Comparison of ENCODE assay signal across 18 cellular contexts in the genomic region with DNA sequence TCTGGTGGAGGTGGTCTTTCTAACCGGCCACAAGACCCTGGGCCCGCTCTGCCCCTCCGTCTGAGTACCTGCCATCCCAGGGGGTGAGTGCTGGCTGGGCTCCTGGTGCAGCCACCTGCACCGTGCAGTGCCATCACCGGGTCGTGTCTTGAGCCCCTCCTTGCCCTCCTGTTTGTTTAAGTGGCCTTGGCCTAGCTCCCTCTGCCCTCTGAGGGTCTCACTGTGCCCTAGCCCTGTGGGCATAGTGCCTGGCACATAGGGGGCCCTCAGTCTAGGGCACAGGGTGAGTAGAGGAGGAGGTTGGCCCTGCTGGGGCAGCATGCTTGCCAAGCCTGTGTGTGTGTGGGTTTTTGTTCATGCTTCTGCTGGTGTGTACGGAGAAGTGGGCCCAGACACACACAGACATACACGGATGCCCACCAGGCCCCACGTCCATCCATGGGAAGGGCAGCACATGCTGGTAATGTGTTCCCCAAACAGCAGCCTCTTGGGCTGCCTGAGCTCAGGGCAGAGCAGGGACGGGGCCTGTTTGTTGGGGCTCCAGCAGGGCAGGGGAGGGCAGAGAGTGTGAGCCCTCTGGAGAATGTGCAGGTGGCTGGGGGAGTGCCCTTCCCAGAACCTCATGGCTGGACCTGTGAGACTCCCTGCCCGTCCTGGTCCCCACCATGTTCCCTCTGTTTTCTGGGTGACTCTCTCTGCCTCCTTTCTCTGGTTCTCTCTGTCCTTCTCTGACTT.
A peak's percentile ranks its signal among the peaks of the same experiment; 100 is the strongest.
DNase-seq lines count a peak whose midpoint lies in the region; ATAC-seq and TF ChIP-seq lines count a peak whose summit lies in the region.
"Had no signal": no experiment of that assay in that cellular context is flagged by ENCODE, and none has a peak within 500 bp of the region (broad histone marks: within the 10 kb centered on the region; RNA-seq: fewer than 3 reads in every experiment).

No MANE protein-coding gene starts in this region.

- peaks cover 10% of the 10 kb centered on the region; the same call in 1 of the 2 replicates for H3K4me1 ChIP-seq in H9 (ENCODE audit: insufficient read depth, low read length)
- H3K4me1 ChIP-seq in spleen: peaks cover 0 to 9% (median 0%) of the 10 kb centered on the region in 6 donors

- CTCF ChIA-PET in WTC11 (lab: Charles Lee): interaction anchor here (1.3 kb wide), 1 partner anchor 54 kb away, joined by 5 read pairs; no protein-coding TSS in a partner anchor

- H3K4me3 ChIP-seq in spleen: no peak overlapping the region
- H3K4me3 ChIP-seq: GM23338 had no signal

- H3K27me3 Mint-ChIP-seq in H9 (ENCODE audit: low read depth): no peaks in the 10 kb centered on the region; the same call in 1 of the 2 replicates
- H3K27me3 Mint-ChIP-seq in WTC11 (ENCODE audit: low read depth): no peaks in the 10 kb centered on the region
- H3K27me3 Mint-ChIP-seq in mesothelial cell of epicardium (ENCODE audit: low read depth): no peaks in the 10 kb centered on the region
- no peaks in the 10 kb centered on the region for H3K27me3 Mint-ChIP-seq in activated CD4-positive, alpha-beta T cell treated with anti-CD3 and anti-CD28 coated beads, Interleukin-2, amount 10 ng/mL, durations not matched to agents 24 days and 14 days
- no peaks in the 10 kb centered on the region for H3K27me3 Mint-ChIP-seq in activated T-cell treated with anti-CD3 and anti-CD28 coated beads, Interleukin-2, amount 50 U/mL, for 24 hours

- H3K9me3 Mint-ChIP-seq in H9: no peaks in the 10 kb centered on the region
- H3K9me3 Mint-ChIP-seq in WTC11: no peaks in the 10 kb centered on the region
- H3K9me3 Mint-ChIP-seq in mesothelial cell of epicardium: no peaks in the 10 kb centered on the region
- H3K9me3 Mint-ChIP-seq in activated CD4-positive, alpha-beta T cell treated with anti-CD3 and anti-CD28 coated beads, Interleukin-2, amount 10 ng/mL, durations not matched to agents 24 days and 14 days: no peaks in the 10 kb centered on the region
- no peaks in the 10 kb centered on the region for H3K9me3 Mint-ChIP-seq in activated T-cell treated with anti-CD3 and anti-CD28 coated beads, Interleukin-2, amount 50 U/mL, for 24 hours
- H3K9me3 Mint-ChIP-seq: GM23338 had no signal

- no peak overlapping the region for H2BK20ac ChIP-seq in H9 (ENCODE audit: low read depth, low read length, poor library complexity, severe bottlenecking)

- H4K20me1 ChIP-seq in H9 (ENCODE audit: control insufficient read depth, insufficient read depth, insufficient read length): no peaks in the 10 kb centered on the region

- H4K8ac ChIP-seq in H9 (replicated peaks; ENCODE audit: insufficient read length, low read depth, low read length): no peak overlapping the region

- H3K9me3 ChIP-seq in H9 (ENCODE audit: control insufficient read depth, low read depth, low read length) (no peaks in the 10 kb centered on the region), spleen (no peaks in the 10 kb centered on the region)

- no peak overlapping the region for H3K4me2 ChIP-seq in H9 (ENCODE audit: insufficient read depth, insufficient read length, low read length)
- H3K4me2 ChIP-seq: GM23338 had no signal

- ATAC-seq in WTC11: no peak
- ATAC-seq: GM23338 had no signal

- H2BK120ac ChIP-seq in H9 (ENCODE audit: low read depth, low read length, poor library complexity, severe bottlenecking): no peak overlapping the region

- H3K18ac ChIP-seq in H9 (ENCODE audit: insufficient read length, low read depth, low read length): no peak overlapping the region

- no peak overlapping the region for H4K5ac ChIP-seq in H9 (ENCODE audit: insufficient read length, low read depth, low read length)

- POLR2A ChIA-PET in WTC11 (lab: Charles Lee): interaction anchor here (0.5 kb wide), 1 partner anchor 443 kb away, joined by 4 read pairs; no protein-coding TSS in a partner anchor

- H3K23me2 ChIP-seq in H9 (ENCODE audit: insufficient read length, low read depth, low read length, poor library complexity, severe bottlenecking): no peaks in the 10 kb centered on the region

- no CpG with 5 or more reads among the region's 11 CpGs for WGBS in H9 (ENCODE audit: extremely low coverage, insufficient read length, low lambda C conversion rate)
- 81 to 93% (median 83%) methylated on average over 8 to 11 of the region's 11 CpGs for WGBS in spleen, 5 donors

- no peak overlapping the region for H2BK5ac ChIP-seq in H9 (ENCODE audit: insufficient read length, low read length)

- peak overlapping the region in 2 of 3 experiments; percentile 24 to 26; a peak in 3 of 7 replicates for H3K27ac Mint-ChIP-seq in H9
- peak overlapping the region; percentile 20; the same call in 1 of the 2 replicates for H3K27ac Mint-ChIP-seq in WTC11
- peak overlapping the region; percentile 7 for H3K27ac Mint-ChIP-seq in mesothelial cell of epicardium
- H3K27ac Mint-ChIP-seq in activated CD4-positive, alpha-beta T cell treated with anti-CD3 and anti-CD28 coated beads, Interleukin-2, amount 10 ng/mL, durations not matched to agents 24 days and 14 days: no peak overlapping the region
- H3K27ac Mint-ChIP-seq in activated T-cell treated with anti-CD3 and anti-CD28 coated beads, Interleukin-2, amount 50 U/mL, for 24 hours: no peak overlapping the region
- H3K27ac Mint-ChIP-seq: GM23338 had no signal

- no peak overlapping the region for H2AFZ ChIP-seq in H9 (ENCODE audit: low read length)
- H2AFZ ChIP-seq: GM23338 had no signal

- no peak for TF ChIP-seq CTCF in H9 (conservative IDR thresholded peaks at IDR 0.05)
- TF ChIP-seq CTCF in WTC11 (IDR thresholded peaks at IDR 0.05): no peak
- no peak for TF ChIP-seq CTCF in mesothelial cell of epicardium (IDR thresholded peaks at IDR 0.05; ENCODE audit: unreplicated experiment)
- no peak for TF ChIP-seq CTCF in spleen (IDR thresholded peaks at IDR 0.05 in 8 of 11, conservative IDR thresholded peaks at IDR 0.05 in 3 of 11)

- H3K56ac ChIP-seq in H9 (ENCODE audit: insufficient read length, low read depth, low read length): no peak overlapping the region

- peaks cover 2 to 13% (median 5%) of the 10 kb centered on the region in 3 experiments; a peak in 6 of 7 replicates for H3K36me3 Mint-ChIP-seq in H9 (ENCODE audit: insufficient read depth in 1 of 3, low read depth in 3 of 3)
- peaks cover 2% of the 10 kb centered on the region; the same call in 1 of the 2 replicates for H3K36me3 Mint-ChIP-seq in WTC11
- peaks cover 2% of the 10 kb centered on the region for H3K36me3 Mint-ChIP-seq in mesothelial cell of epicardium
- H3K36me3 Mint-ChIP-seq in activated CD4-positive, alpha-beta T cell treated with anti-CD3 and anti-CD28 coated beads, Interleukin-2, amount 10 ng/mL, durations not matched to agents 24 days and 14 days (ENCODE audit: low read depth): no peaks in the 10 kb centered on the region
- H3K36me3 Mint-ChIP-seq in activated T-cell treated with anti-CD3 and anti-CD28 coated beads, Interleukin-2, amount 50 U/mL, for 24 hours (ENCODE audit: low read depth): no peaks in the 10 kb centered on the region

- H3K4me3 Mint-ChIP-seq in H9 (no peak overlapping the region), WTC11 (no peak overlapping the region), mesothelial cell of epicardium (no peak overlapping the region)
- no peak overlapping the region for H3K4me3 Mint-ChIP-seq in activated CD4-positive, alpha-beta T cell treated with anti-CD3 and anti-CD28 coated beads, Interleukin-2, amount 10 ng/mL, durations not matched to agents 24 days and 14 days
- no peak overlapping the region for H3K4me3 Mint-ChIP-seq in activated T-cell treated with anti-CD3 and anti-CD28 coated beads, Interleukin-2, amount 50 U/mL, for 24 hours
- H3K4me3 Mint-ChIP-seq: GM23338 had no signal

- no peak overlapping the region for H3K9ac ChIP-seq in H9 (ENCODE audit: extremely low read depth, insufficient read length, low read length)

- no peaks in the 10 kb centered on the region for H3K36me3 ChIP-seq in spleen

- no peak overlapping the region for H2BK12ac ChIP-seq in H9 (ENCODE audit: insufficient read length, low read depth, low read length)

- intact Hi-C loops in spleen (cut with DNase I; ENCODE audit: low total_unique reads): no loop called here
- intact Hi-C loops in activated CD4-positive, alpha-beta T cell treated with anti-CD3 and anti-CD28 coated beads, Interleukin-2, amount 10 ng/mL, durations not matched to agents 24 days and 14 days (cut with micrococcal nuclease): no loop called here

- H2AK5ac ChIP-seq in H9 (ENCODE audit: insufficient read length, low read length): no peak overlapping the region

- peaks cover 3% of the 10 kb centered on the region for H3K79me1 ChIP-seq in H9 (ENCODE audit: insufficient read depth, low read depth, low read length, poor library complexity, severe bottlenecking)

- H3K4me1 Mint-ChIP-seq in H9 (peaks cover 40 to 44% of the 10 kb centered on the region in 2 experiments), WTC11 (peaks cover 42% of the 10 kb centered on the region), mesothelial cell of epicardium (peaks cover 29% of the 10 kb centered on the region)
- no peaks in the 10 kb centered on the region for H3K4me1 Mint-ChIP-seq in activated CD4-positive, alpha-beta T cell treated with anti-CD3 and anti-CD28 coated beads, Interleukin-2, amount 10 ng/mL, durations not matched to agents 24 days and 14 days
- no peaks in the 10 kb centered on the region for H3K4me1 Mint-ChIP-seq in activated T-cell treated with anti-CD3 and anti-CD28 coated beads, Interleukin-2, amount 50 U/mL, for 24 hours (ENCODE audit: low read depth)

- DNase-seq in H9: no peak
- DNase-seq in WTC11 (ENCODE audit: low spot score): no peak
- no peak for DNase-seq in mesothelial cell of epicardium (ENCODE audit: low spot score in 2 of 2, unreplicated experiment in 2 of 2)
- peak; percentile 62 for DNase-seq in spleen
- no peak for DNase-seq in activated CD4-positive, alpha-beta T cell treated with anti-CD3 and anti-CD28 coated beads, Interleukin-2, amount 10 ng/mL, durations not matched to agents 24 days and 14 days
- no peak for DNase-seq in mucosa of gallbladder (ENCODE audit: low spot score)
- DNase-seq in activated T-cell treated with anti-CD3 and anti-CD28 coated beads, Interleukin-2, amount 50 U/mL, for 24 hours: no peak
- DNase-seq: DMS 273 treated with DMSO at 0.1 percent for 48 hours, GDM1, NCI-H1048, NCI-H1436 treated with DMSO at 0.1 percent for 48 hours, NCI-H2029 treated with DMSO at 0.1 percent for 48 hours, NCI-H2171 treated with DMSO at 0.1 percent for 48 hours, NCI-H446 treated with DMSO at 0.1 percent for 48 hours, NCI-H748 treated with DMSO at 0.1 percent for 48 hours, OCI-M1 had no signal

- no peak for TF ChIP-seq POLR2A in spleen (IDR thresholded peaks at IDR 0.05)

- no peaks in the 10 kb centered on the region for H3K27me3 ChIP-seq in H9 (ENCODE audit: insufficient read depth, low read length)
- no peaks in the 10 kb centered on the region for H3K27me3 ChIP-seq in spleen (replicated peaks in 1 of 7)

- no peak overlapping the region for H3T11ph ChIP-seq in H9 (ENCODE audit: low read length)

- no peak overlapping the region for H3K14ac ChIP-seq in H9 (ENCODE audit: insufficient read depth, low read length)

- H3K27ac ChIP-seq in H9 (ENCODE audit: insufficient read length, low read depth, low read length) (no peak overlapping the region), spleen (no peak overlapping the region)
- H3K27ac ChIP-seq: C4-2B had no signal

- H3K23ac ChIP-seq in H9 (ENCODE audit: insufficient read length, low read depth, low read length): no peak overlapping the region

- H3K79me2 ChIP-seq in H9 (ENCODE audit: insufficient read depth, low read length): no peaks in the 10 kb centered on the region; the same call in 1 of the 2 replicates

- no peak overlapping the region for H3K4ac ChIP-seq in H9 (ENCODE audit: low read depth, low read length)

- H2BK15ac ChIP-seq in H9 (ENCODE audit: low read depth, low read length): no peak overlapping the region

- H4K91ac ChIP-seq in H9 (ENCODE audit: insufficient read length, low read depth, low read length): no peak overlapping the region

Comparison
In these comparisons a context has a peak if more than half of its experiments do, and no peak if none do; other contexts are left out.
1. H3K27ac Mint-ChIP-seq: peak in H9 (2 of 3), WTC11 (single experiment) and mesothelial cell of epicardium (single experiment); none in activated CD4-positive, alpha-beta T cell treated with anti-CD3 and anti-CD28 coated beads, Interleukin-2, amount 10 ng/mL, durations not matched to agents 24 days and 14 days (single experiment) and activated T-cell treated with anti-CD3 and anti-CD28 coated beads, Interleukin-2, amount 50 U/mL, for 24 hours (single experiment).